In the genomic region with DNA sequence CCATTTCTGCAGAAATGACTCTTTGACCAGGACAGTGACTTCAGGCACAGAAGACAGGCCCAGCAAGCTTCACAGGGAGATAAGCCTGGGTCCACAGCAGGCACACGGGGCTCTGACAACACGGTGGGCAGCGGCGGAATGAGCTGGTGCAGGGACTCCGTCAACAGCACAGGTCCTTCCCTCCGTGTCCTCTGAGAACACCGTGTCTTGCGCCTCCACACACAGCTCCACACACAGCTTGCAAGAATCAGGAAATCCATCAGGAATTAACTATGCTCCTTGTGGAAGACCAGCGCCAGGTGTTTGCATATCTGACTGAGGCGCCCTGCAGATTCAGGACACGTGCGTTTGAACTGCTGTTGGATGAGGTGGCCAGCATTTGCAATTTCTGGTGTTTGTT, we compare ENCODE assay signal across 25 cellular contexts. TPM values are rescaled to one million over a fixed set of nuclear protein-coding genes. Genes with fewer than 3 reads are reported as not detected.
"Had no signal": no experiment of that assay in that cellular context is flagged by ENCODE, and none has a peak within 500 bp of the region (broad histone marks: within the 10 kb centered on the region; RNA-seq: fewer than 3 reads in every experiment).

No MANE protein-coding gene starts in this region.

- H3K9me3 ChIP-seq: esophagus squamous epithelium, neutrophil, ovary, thyroid gland had no signal

- DNase-seq: dermis blood vessel endothelial cell; effector memory CD4-positive, alpha-beta T cell; erythroblast; esophagus squamous epithelium; foreskin melanocyte; left ventricle myocardium superior; natural killer cell; ovary; retina; stimulated activated CD4-positive, alpha-beta T cell treated with anti-CD3 and anti-CD28 coated beads, Interleukin-2, amount 100 ng/mL, for 24 hours; stimulated activated CD4-positive, alpha-beta T cell treated with anti-CD3 and anti-CD28 coated beads, Interleukin-4, amount 100 ng/mL, for 24 hours; stimulated activated naive CD4-positive, alpha-beta T cell treated with Interleukin-2 at 50 U/mL for 16 hours; stomach; thyroid gland; trophoblast cell had no signal

- H3K36me3 ChIP-seq: esophagus squamous epithelium, neutrophil, ovary, stomach, thyroid gland had no signal

- H3K4me1 ChIP-seq: esophagus squamous epithelium, stomach had no signal

- H3K27ac ChIP-seq: coronary artery, esophagus squamous epithelium, neutrophil, ovary, stomach, thyroid gland had no signal

- ATAC-seq: left ventricle myocardium superior; natural killer cell; sciatic nerve; stimulated activated effector memory CD8-positive, alpha-beta T cell treated with anti-CD3 and anti-CD28 coated beads, Interleukin-12 subunit alpha, Interleukin-12 subunit beta, amount 100 ng/mL, for 72 hours had no signal

- FAIRE-seq: endometrium, keratinocyte had no signal

- H3K4me2 ChIP-seq: smooth muscle cell had no signal

- H3K27me3 ChIP-seq: neutrophil, ovary, thyroid gland had no signal

- H3K4me3 ChIP-seq: coronary artery, esophagus squamous epithelium, lung, ovary, smooth muscle cell, stomach, thyroid gland had no signal

RNA-seq across cellular contexts. Expression of a gene that starts 39.6 kb away (rescaled TPM):
- total RNA-seq: dermis blood vessel endothelial cell, left ventricle myocardium superior, pulmonary artery endothelial cell, smooth muscle cell, subcutaneous adipose tissue had no signal
- polyA plus RNA-seq: keratinocyte, smooth muscle cell, stomach had no signal
